In genomic region chr22:19723990-19724827, GRCh38 we compare ENCODE assay signal across 1 cellular context.
TF ChIP-seq lines count a peak whose summit lies in the region.

No MANE protein-coding gene starts in this region.

TF ChIP-seq in K562, 482 proteins besides CTCF, POLR2A, EP300 and RAD21 (continues in another document):
- TF ChIP-seq HCFC1 (IDR thresholded peaks at IDR 0.05; ENCODE audit: low read depth, low read length) (peak; percentile 67), ZNF668 (CRISPR knock-in tag; IDR thresholded peaks at IDR 0.05) (peak; percentile 46), RCOR1 (IDR thresholded peaks at IDR 0.05; ENCODE audit: borderline replicate concordance in 1 of 2, low read depth in 2 of 2, low read length in 2 of 2) (peak; percentile 51 to 91), HMGXB4 (CRISPR knock-in tag; IDR thresholded peaks at IDR 0.05) (peak; percentile 97), SETDB1 (IDR thresholded peaks at IDR 0.05; ENCODE audit: low read length) (peak; percentile 41), ELF4 (CRISPR knock-in tag; IDR thresholded peaks at IDR 0.05) (no peak), CHD1 (IDR thresholded peaks at IDR 0.05; ENCODE audit: low read length) (peak; percentile 94), HDAC8 (tag; IDR thresholded peaks at IDR 0.05) (peak; percentile 11; the same call in 1 of the 2 replicates), ARID3A (IDR thresholded peaks at IDR 0.05; ENCODE audit: borderline replicate concordance, low read depth, low read length) (peak; percentile 76), LCOR (CRISPR knock-in tag; IDR thresholded peaks at IDR 0.05) (no peak), MXD1 (CRISPR knock-in tag; IDR thresholded peaks at IDR 0.05; ENCODE audit: borderline replicate concordance, poor library complexity, severe bottlenecking) (no peak), ZMIZ1 (IDR thresholded peaks at IDR 0.05; ENCODE audit: low read depth in 2 of 2, low read length in 2 of 2) (peak; percentile 24 to 33; a peak in 3 of 4 replicates), HNRNPLL (IDR thresholded peaks at IDR 0.05; ENCODE audit: low read depth, low read length, poor library complexity, severe bottlenecking) (peak; percentile 99), ZNF165 (CRISPR knock-in tag; IDR thresholded peaks at IDR 0.05; ENCODE audit: borderline replicate concordance) (no peak), TBL1XR1 (IDR thresholded peaks at IDR 0.05; ENCODE audit: low read length in 2 of 2) (peak; percentile 76 to 84), PHF20 (IDR thresholded peaks at IDR 0.05; ENCODE audit: partially characterized antibody) (peak; percentile 41), NEUROD1 (IDR thresholded peaks at IDR 0.05; ENCODE audit: borderline replicate concordance, low read depth, low read length, partially characterized antibody) (peak; percentile 52), IRF9 (tag; IDR thresholded peaks at IDR 0.05) (0 out of 2 replicates have a peak, but pooled peaks have one; percentile 35), RB1 (IDR thresholded peaks at IDR 0.05; ENCODE audit: low read depth) (peak; percentile 100), NCOA1 (IDR thresholded peaks at IDR 0.05; ENCODE audit: low read depth) (no peak), ZBTB9 (CRISPR knock-in tag; IDR thresholded peaks at IDR 0.05) (no peak), POLR2G (IDR thresholded peaks at IDR 0.05; ENCODE audit: low read depth, low read length) (peak; percentile 57), TAF7 (tag; IDR thresholded peaks at IDR 0.05) (no peak), ZNF398 (CRISPR knock-in tag; IDR thresholded peaks at IDR 0.05) (no peak), SMAD4 (CRISPR knock-in tag; conservative IDR thresholded peaks at IDR 0.05) (no peak), ZHX1 (conservative IDR thresholded peaks at IDR 0.05; ENCODE audit: low read length) (peak; percentile 85), POLR3A (IDR thresholded peaks at IDR 0.05; ENCODE audit: borderline replicate concordance, extremely low read depth, insufficient read depth, insufficient read length) (no peak), JUN (IDR thresholded peaks at IDR 0.05; ENCODE audit: borderline replicate concordance, low read depth, low read length) (peak; percentile 79), JUN (CRISPR knock-in tag; IDR thresholded peaks at IDR 0.05; ENCODE audit: borderline replicate concordance) (no peak), MCM3 (IDR thresholded peaks at IDR 0.05) (no peak), ZBTB2 (IDR thresholded peaks at IDR 0.05) (0 out of 2 replicates have a peak, but pooled peaks have one; percentile 1), ZNF263 (CRISPR knock-in tag; IDR thresholded peaks at IDR 0.05; ENCODE audit: borderline replicate concordance) (no peak), SIN3B (IDR thresholded peaks at IDR 0.05; ENCODE audit: low read depth) (no peak), BHLHE40 (IDR thresholded peaks at IDR 0.05; ENCODE audit: low read length) (peak; percentile 86), ARHGAP35 (IDR thresholded peaks at IDR 0.05; ENCODE audit: partially characterized antibody) (peak; percentile 81), PTBP1 (IDR thresholded peaks at IDR 0.05; ENCODE audit: low read depth, low read length) (peak; percentile 36), DIDO1 (tag; IDR thresholded peaks at IDR 0.05; ENCODE audit: low read depth) (0 out of 2 replicates have a peak, but pooled peaks have one; percentile 33), ETS1 (conservative IDR thresholded peaks at IDR 0.05; ENCODE audit: control insufficient read depth, low read depth, low read length) (no peak), SMAD1 (IDR thresholded peaks at IDR 0.05; ENCODE audit: low read depth, low read length, partially characterized antibody) (peak; percentile 58), PHF8 (IDR thresholded peaks at IDR 0.05; ENCODE audit: borderline replicate concordance, low read length) (peak; percentile 43; the same call in 1 of the 2 replicates), THAP12 (CRISPR knock-in tag; IDR thresholded peaks at IDR 0.05) (peak; percentile 95)
